ENCODE assay signal across 17 cellular contexts in genomic region chr17:54662978-54663876, GRCh38.
DNase-seq lines count a peak whose midpoint lies in the region; ATAC-seq and TF ChIP-seq lines count a peak whose summit lies in the region.
"Had no signal": no experiment of that assay in that cellular context is flagged by ENCODE, and none has a peak within 500 bp of the region (broad histone marks: within the 10 kb centered on the region; RNA-seq: fewer than 3 reads in every experiment).

No MANE protein-coding gene starts in this region.

- H3K27ac ChIP-seq in GM23338 (ENCODE audit: low read depth) (no peak overlapping the region), osteoblast (ENCODE audit: low read depth, low read length) (no peak overlapping the region)
- H3K27ac ChIP-seq: GM23248 had no signal

- no peaks in the 10 kb centered on the region; the same call in 2 of the 3 replicates for H3K9me3 Mint-ChIP-seq in GM23338
- H3K9me3 Mint-ChIP-seq in glutamatergic neuron (ENCODE audit: unreplicated experiment), result peaks cover 1% of the 10 kb centered on the region
- H3K9me3 Mint-ChIP-seq in nephron progenitor cell, result no peaks in the 10 kb centered on the region

- H3K79me2 ChIP-seq in GM23338 (replicated peaks; ENCODE audit: insufficient read depth), result no peaks in the 10 kb centered on the region
- H3K79me2 ChIP-seq in osteoblast (ENCODE audit: insufficient read depth, low read length), result no peaks in the 10 kb centered on the region

- H3K36me3 ChIP-seq in GM23338 (ENCODE audit: insufficient read depth) (no peaks in the 10 kb centered on the region), osteoblast (ENCODE audit: insufficient read depth, low read length) (no peaks in the 10 kb centered on the region)

- H3K27ac Mint-ChIP-seq in GM23338 (no peak overlapping the region), glutamatergic neuron (ENCODE audit: unreplicated experiment) (no peak overlapping the region), nephron progenitor cell (no peak overlapping the region)
- H3K27ac Mint-ChIP-seq: B cell; CD4-positive, alpha-beta memory T cell had no signal

- no peaks in the 10 kb centered on the region for H3F3A ChIP-seq in GM23338 (replicated peaks; ENCODE audit: low read depth)

- no peaks in the 10 kb centered on the region for H4K20me1 ChIP-seq in GM23338 (replicated peaks; ENCODE audit: insufficient read depth)
- no peaks in the 10 kb centered on the region for H4K20me1 ChIP-seq in osteoblast (ENCODE audit: insufficient read depth, low read length)

- H2AFZ ChIP-seq in GM23338, result peak overlapping the region; percentile 75
- no peak overlapping the region for H2AFZ ChIP-seq in osteoblast (ENCODE audit: low read length)
- H2AFZ ChIP-seq: GM23248 had no signal

- TF ChIP-seq CTCF in GM23338 (conservative IDR thresholded peaks at IDR 0.05; ENCODE audit: low read depth in 2 of 2), result peak; percentile 58 to 64
- TF ChIP-seq CTCF in glutamatergic neuron (IDR thresholded peaks at IDR 0.05; ENCODE audit: partially characterized antibody, unreplicated experiment), result no peak
- TF ChIP-seq CTCF in nephron progenitor cell (IDR thresholded peaks at IDR 0.05), result no peak
- TF ChIP-seq CTCF in osteoblast (IDR thresholded peaks at IDR 0.05; ENCODE audit: extremely low read depth, low read depth, low read length), result no peak

- H3K4me3 ChIP-seq in GM23338 (no peak overlapping the region), osteoblast (ENCODE audit: insufficient read depth, low read length) (no peak overlapping the region)
- H3K4me3 ChIP-seq: GM23248 had no signal

- peak; percentile 63 for ATAC-seq in GM23338
- no peak for ATAC-seq in HG03039 (IDR thresholded peaks at IDR 0.05; ENCODE audit: unreplicated experiment)

- no peaks in the 10 kb centered on the region for H3K9me3 ChIP-seq in osteoblast (ENCODE audit: low read depth, low read length)

- H3K4me1 Mint-ChIP-seq in GM23338, result no peaks in the 10 kb centered on the region; the same call in 2 of the 3 replicates
- H3K4me1 Mint-ChIP-seq in glutamatergic neuron (ENCODE audit: low read depth, unreplicated experiment), result peaks cover 2% of the 10 kb centered on the region
- peaks cover 12% of the 10 kb centered on the region for H3K4me1 Mint-ChIP-seq in nephron progenitor cell
- H3K4me1 Mint-ChIP-seq: B cell; CD4-positive, alpha-beta memory T cell had no signal

- H3K4me2 ChIP-seq in GM23338 (no peak overlapping the region), osteoblast (ENCODE audit: insufficient read depth, low read length) (no peak overlapping the region)

- no peaks in the 10 kb centered on the region for H3K4me1 ChIP-seq in GM23338 (ENCODE audit: insufficient read depth)
- H3K4me1 ChIP-seq in osteoblast (ENCODE audit: insufficient read depth, low read length), result no peaks in the 10 kb centered on the region

- H3K36me3 Mint-ChIP-seq in GM23338 (ENCODE audit: low read depth), result no peaks in the 10 kb centered on the region; the same call in 2 of the 3 replicates
- no peaks in the 10 kb centered on the region for H3K36me3 Mint-ChIP-seq in glutamatergic neuron (ENCODE audit: unreplicated experiment)
- H3K36me3 Mint-ChIP-seq in nephron progenitor cell (ENCODE audit: low read depth), result no peaks in the 10 kb centered on the region
- H3K36me3 Mint-ChIP-seq: CD4-positive, alpha-beta memory T cell had no signal

- H3K27me3 Mint-ChIP-seq in GM23338 (ENCODE audit: insufficient read depth, low read depth, poor library complexity) (no peaks in the 10 kb centered on the region), glutamatergic neuron (ENCODE audit: unreplicated experiment) (peaks cover 2% of the 10 kb centered on the region), nephron progenitor cell (ENCODE audit: low read depth, poor library complexity) (no peaks in the 10 kb centered on the region)
- H3K27me3 Mint-ChIP-seq: B cell; CD4-positive, alpha-beta memory T cell had no signal

- no peaks in the 10 kb centered on the region for H3K27me3 ChIP-seq in GM23338 (ENCODE audit: insufficient read depth)
- H3K27me3 ChIP-seq in osteoblast (ENCODE audit: insufficient read depth, low read length), result no peaks in the 10 kb centered on the region

- H3K4me3 Mint-ChIP-seq in GM23338, result no peak overlapping the region
- H3K4me3 Mint-ChIP-seq in glutamatergic neuron (ENCODE audit: unreplicated experiment), result no peak overlapping the region
- H3K4me3 Mint-ChIP-seq in nephron progenitor cell, result no peak overlapping the region
- H3K4me3 Mint-ChIP-seq: B cell; CD4-positive, alpha-beta memory T cell had no signal

- DNase-seq in GM23338 (ENCODE audit: low spot score) (peak; percentile 75), NCI-H82 (lab: John Stamatoyannopoulos, UW) (peak; percentile 97), glutamatergic neuron (peak; percentile 27), nephron progenitor cell (peak; percentile 3), osteoblast (ENCODE audit: insufficient read length, low spot score, missing footprints) (no peak), NCI-H345 treated with DMSO at 0.1 percent for 48 hours (lab: John Stamatoyannopoulos, UW; ENCODE audit: unreplicated experiment) (no peak)
- no peak for DNase-seq in stimulated activated CD8-positive, alpha-beta memory T cell treated with anti-CD3 and anti-CD28 coated beads, Interleukin-4, amount 100 ng/mL, for 48 hours
- DNase-seq: Calu3; CD4-positive, alpha-beta memory T cell; DMS79 treated with DMSO at 0.1 percent for 48 hours; GM23248; NCI-H1417; NCI-H2029; NCI-H510A; SIG-M5 had no signal

- H3K9me2 ChIP-seq in GM23338 (ENCODE audit: insufficient read depth), result peaks cover 10% of the 10 kb centered on the region

TF ChIP-seq in GM23338, 12 proteins besides CTCF, POLR2A, EP300 and RAD21:
- TF ChIP-seq ZNF331 (CRISPR knock-in tag; IDR thresholded peaks at IDR 0.05; ENCODE audit: low read depth), result no peak
- no peak for TF ChIP-seq POLR2AphosphoS5 (IDR thresholded peaks at IDR 0.05; ENCODE audit: low read depth)
TF ChIP-seq in GM23338: peak in this region for 0.

Comparison
In these comparisons a context has a peak if more than half of its experiments do, and no peak if none do; other contexts are left out.
1. DNase-seq: peak in GM23338 (single experiment), NCI-H82 (single experiment), glutamatergic neuron (single experiment) and nephron progenitor cell (single experiment); none in stimulated activated CD8-positive, alpha-beta memory T cell treated with anti-CD3 and anti-CD28 coated beads, Interleukin-4, amount 100 ng/mL, for 48 hours (single experiment), osteoblast (single experiment) and NCI-H345 treated with DMSO at 0.1 percent for 48 hours (single experiment).
2. CTCF ChIP-seq: peak in GM23338 (2 of 2); none in glutamatergic neuron (single experiment), nephron progenitor cell (single experiment) and osteoblast (single experiment).